ENCODE assay signal across 3 cellular contexts in the genomic region with DNA sequence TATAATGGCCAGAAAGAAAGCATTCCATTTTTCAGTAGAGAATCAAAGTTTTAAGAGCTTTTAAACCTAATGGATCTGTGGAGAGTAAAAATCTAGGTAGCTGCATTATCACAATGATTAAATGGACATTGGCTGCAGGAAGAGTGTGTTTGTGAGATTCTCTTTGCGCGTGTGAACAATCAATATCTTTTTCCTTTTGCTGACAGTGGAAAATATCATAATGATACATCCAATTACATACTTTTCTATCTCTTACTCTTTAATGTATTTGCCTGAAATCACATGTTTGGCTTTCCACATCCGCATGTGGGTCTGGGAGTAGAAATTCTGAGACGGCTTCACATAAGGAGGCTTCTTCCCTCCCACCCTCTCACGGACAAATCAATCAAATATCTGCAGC.
TF ChIP-seq lines count a peak whose summit lies in the region.

No MANE protein-coding gene starts in this region.

TF ChIP-seq in HepG2, 621 proteins besides CTCF, POLR2A, EP300 and RAD21:
- peak; percentile 45 to 70 for TF ChIP-seq MAFK (conservative IDR thresholded peaks at IDR 0.05 in 1 of 2, IDR thresholded peaks at IDR 0.05 in 1 of 2; ENCODE audit: low read length in 2 of 2)
- peak; percentile 55 for TF ChIP-seq MAFF (IDR thresholded peaks at IDR 0.05; ENCODE audit: low read depth, low read length)
- no peak for TF ChIP-seq ZNF891 (CRISPR knock-in tag; IDR thresholded peaks at IDR 0.05)
TF ChIP-seq in HepG2: peak in this region for 2.

TF ChIP-seq in GM12878, 131 proteins besides CTCF, POLR2A, EP300 and RAD21:
- TF ChIP-seq FOXM1 (IDR thresholded peaks at IDR 0.05; ENCODE audit: low read depth, low read length) (no peak), STAT3 (IDR thresholded peaks at IDR 0.05; ENCODE audit: low read depth, low read length) (no peak), SUZ12 (IDR thresholded peaks at IDR 0.05; ENCODE audit: unreplicated experiment) (no peak), WRNIP1 (IDR thresholded peaks at IDR 0.05; ENCODE audit: borderline replicate concordance, low read depth, low read length) (no peak), POLR2AphosphoS2 (IDR thresholded peaks at IDR 0.05; ENCODE audit: low read depth, low read length) (no peak), CBX3 (IDR thresholded peaks at IDR 0.05; ENCODE audit: borderline replicate concordance, low read depth) (no peak), BMI1 (IDR thresholded peaks at IDR 0.05; ENCODE audit: borderline replicate concordance) (no peak), CBFB (IDR thresholded peaks at IDR 0.05; ENCODE audit: low read depth) (no peak), IKZF2 (IDR thresholded peaks at IDR 0.05) (no peak), JUNB (IDR thresholded peaks at IDR 0.05) (no peak), EZH2 (IDR thresholded peaks at IDR 0.05; ENCODE audit: borderline replicate concordance, control insufficient read depth, low read depth, low read length) (no peak), MYB (IDR thresholded peaks at IDR 0.05; ENCODE audit: borderline replicate concordance, low read depth, low read length) (no peak), CREB1 (IDR thresholded peaks at IDR 0.05; ENCODE audit: low read depth) (no peak), TBL1XR1 (IDR thresholded peaks at IDR 0.05; ENCODE audit: low read depth, low read length) (no peak)
- TF ChIP-seq, protein P1, sequence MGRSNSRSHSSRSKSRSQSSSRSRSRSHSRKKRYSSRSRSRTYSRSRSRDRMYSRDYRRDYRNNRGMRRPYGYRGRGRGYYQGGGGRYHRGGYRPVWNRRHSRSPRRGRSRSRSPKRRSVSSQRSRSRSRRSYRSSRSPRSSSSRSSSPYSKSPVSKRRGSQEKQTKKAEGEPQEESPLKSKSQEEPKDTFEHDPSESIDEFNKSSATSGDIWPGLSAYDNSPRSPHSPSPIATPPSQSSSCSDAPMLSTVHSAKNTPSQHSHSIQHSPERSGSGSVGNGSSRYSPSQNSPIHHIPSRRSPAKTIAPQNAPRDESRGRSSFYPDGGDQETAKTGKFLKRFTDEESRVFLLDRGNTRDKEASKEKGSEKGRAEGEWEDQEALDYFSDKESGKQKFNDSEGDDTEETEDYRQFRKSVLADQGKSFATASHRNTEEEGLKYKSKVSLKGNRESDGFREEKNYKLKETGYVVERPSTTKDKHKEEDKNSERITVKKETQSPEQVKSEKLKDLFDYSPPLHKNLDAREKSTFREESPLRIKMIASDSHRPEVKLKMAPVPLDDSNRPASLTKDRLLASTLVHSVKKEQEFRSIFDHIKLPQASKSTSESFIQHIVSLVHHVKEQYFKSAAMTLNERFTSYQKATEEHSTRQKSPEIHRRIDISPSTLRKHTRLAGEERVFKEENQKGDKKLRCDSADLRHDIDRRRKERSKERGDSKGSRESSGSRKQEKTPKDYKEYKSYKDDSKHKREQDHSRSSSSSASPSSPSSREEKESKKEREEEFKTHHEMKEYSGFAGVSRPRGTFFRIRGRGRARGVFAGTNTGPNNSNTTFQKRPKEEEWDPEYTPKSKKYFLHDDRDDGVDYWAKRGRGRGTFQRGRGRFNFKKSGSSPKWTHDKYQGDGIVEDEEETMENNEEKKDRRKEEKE (IDR thresholded peaks at IDR 0.05), result no peak

TF ChIP-seq in HEK293T, 16 proteins besides CTCF, POLR2A, EP300 and RAD21:
- TF ChIP-seq CTBP1 (IDR thresholded peaks at IDR 0.05; ENCODE audit: borderline replicate concordance) (no peak), ELF4 (IDR thresholded peaks at IDR 0.05) (no peak), BHLHE40 (IDR thresholded peaks at IDR 0.05; ENCODE audit: borderline replicate concordance) (no peak), SUZ12 (IDR thresholded peaks at IDR 0.05) (no peak), L3MBTL2 (conservative IDR thresholded peaks at IDR 0.05) (no peak), NFRKB (IDR thresholded peaks at IDR 0.05) (no peak), ARNT (IDR thresholded peaks at IDR 0.05) (no peak), HDGF (IDR thresholded peaks at IDR 0.05; ENCODE audit: borderline replicate concordance) (no peak), FOXM1 (IDR thresholded peaks at IDR 0.05; ENCODE audit: borderline replicate concordance) (no peak), FOXA1 (IDR thresholded peaks at IDR 0.05) (no peak), PKNOX1 (IDR thresholded peaks at IDR 0.05) (no peak)
TF ChIP-seq in HEK293T: peak in this region for 0.
